In the genomic region with DNA sequence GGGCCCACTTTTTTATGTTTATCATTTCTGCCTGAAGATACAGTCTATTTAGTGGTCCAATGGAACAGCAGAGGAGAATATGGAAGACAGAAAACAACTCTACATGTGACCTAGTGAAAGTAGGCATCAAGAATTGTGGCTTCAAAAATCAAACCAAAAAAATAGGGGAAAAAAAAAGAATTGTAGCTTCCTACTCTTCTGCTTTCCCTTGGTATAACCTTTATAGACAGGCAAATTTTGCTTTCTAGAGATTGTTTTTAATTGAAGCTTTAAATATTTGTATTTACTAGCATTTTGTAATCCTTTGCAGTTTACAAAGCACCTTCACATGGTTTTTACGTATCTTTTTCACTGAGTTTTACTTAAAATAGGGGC, we compare ENCODE assay signal across 12 cellular contexts. TPM values are rescaled to one million over a fixed set of nuclear protein-coding genes. Genes with fewer than 3 reads are reported as not detected.
DNase-seq lines count a peak whose midpoint lies in the region; ATAC-seq and TF ChIP-seq lines count a peak whose summit lies in the region.
"Had no signal": no experiment of that assay in that cellular context is flagged by ENCODE, and none has a peak within 500 bp of the region (broad histone marks: within the 10 kb centered on the region; RNA-seq: fewer than 3 reads in every experiment).

No MANE protein-coding gene starts in this region.

- H3K4me1 ChIP-seq in mammary epithelial cell (ENCODE audit: insufficient read depth, low read length) (peaks cover 12% of the 10 kb centered on the region), lower lobe of right lung (peaks cover 71% of the 10 kb centered on the region), urinary bladder (ENCODE audit: insufficient read depth) (no peaks in the 10 kb centered on the region), mucosa of descending colon (ENCODE audit: low read depth) (peaks cover 10% of the 10 kb centered on the region)

- H3K4me2 ChIP-seq in mammary epithelial cell (ENCODE audit: insufficient read depth, low read depth, low read length), result no peak overlapping the region

- H3K9me3 Mint-ChIP-seq in MCF 10A (ENCODE audit: unreplicated experiment) (no peaks in the 10 kb centered on the region), glutamatergic neuron (ENCODE audit: unreplicated experiment) (no peaks in the 10 kb centered on the region)
- H3K9me3 Mint-ChIP-seq in activated CD4-positive, alpha-beta memory T cell treated with anti-CD3 and anti-CD28 coated beads, Interleukin-2, amount 10 ng/mL, durations not matched to agents 7 days and 5 days, result no peaks in the 10 kb centered on the region

- H3K4me3 ChIP-seq in mammary epithelial cell (replicated peaks in 1 of 3; ENCODE audit: insufficient read depth in 1 of 3, low read depth in 2 of 3, low read length in 3 of 3) (no peak overlapping the region), lower lobe of right lung (no peak overlapping the region), urinary bladder (ENCODE audit: low read depth, low read length) (no peak overlapping the region), mucosa of descending colon (no peak overlapping the region)
- H3K4me3 ChIP-seq: lung had no signal

- H2AFZ ChIP-seq in mammary epithelial cell (ENCODE audit: low read depth, low read length), result no peak overlapping the region

- H3K4me1 Mint-ChIP-seq in MCF 10A (ENCODE audit: insufficient read depth, unreplicated experiment), result peaks cover 22% of the 10 kb centered on the region
- peaks cover 69% of the 10 kb centered on the region for H3K4me1 Mint-ChIP-seq in activated CD4-positive, alpha-beta memory T cell treated with anti-CD3 and anti-CD28 coated beads, Interleukin-2, amount 10 ng/mL, durations not matched to agents 7 days and 5 days
- H3K4me1 Mint-ChIP-seq in glutamatergic neuron (ENCODE audit: low read depth, unreplicated experiment), result peaks cover 6% of the 10 kb centered on the region

- WGBS in mammary epithelial cell (ENCODE audit: low coverage, missing lambda C conversion rate), result 100% methylated on average over 1 of the region's 1 CpG
- WGBS in urinary bladder, result 74% methylated on average over 1 of the region's 1 CpG

- H4K20me1 ChIP-seq in mammary epithelial cell (ENCODE audit: insufficient read depth, low read length), result no peaks in the 10 kb centered on the region

- H3K36me3 ChIP-seq in mammary epithelial cell (ENCODE audit: insufficient read depth, low read length) (no peaks in the 10 kb centered on the region), lower lobe of right lung (peaks cover 3% of the 10 kb centered on the region), urinary bladder (ENCODE audit: insufficient read depth) (peaks cover 2% of the 10 kb centered on the region), mucosa of descending colon (ENCODE audit: low read depth) (no peaks in the 10 kb centered on the region)

- TF ChIP-seq CTCF in MCF 10A (IDR thresholded peaks at IDR 0.05; ENCODE audit: unreplicated experiment) (no peak), mammary epithelial cell (conservative IDR thresholded peaks at IDR 0.05 in 1 of 2, IDR thresholded peaks at IDR 0.05 in 1 of 2; ENCODE audit: extremely low read depth in 1 of 2, insufficient read depth in 1 of 2, low read depth in 1 of 2, low read length in 2 of 2) (no peak), lower lobe of right lung (IDR thresholded peaks at IDR 0.05) (no peak), mucosa of descending colon (IDR thresholded peaks at IDR 0.05) (no peak), glutamatergic neuron (IDR thresholded peaks at IDR 0.05; ENCODE audit: partially characterized antibody, unreplicated experiment) (no peak)

- H3K79me2 ChIP-seq in mammary epithelial cell (ENCODE audit: insufficient read depth, low read length), result peaks cover 4% of the 10 kb centered on the region

- ATAC-seq in lower lobe of right lung (no peak), mucosa of descending colon (no peak)

- CTCF ChIA-PET in MCF 10A (lab: Yijun Ruan, JAX), result interaction anchor here (0.6 to 3.6 kb wide), 4 partner anchors 18 to 154 kb away, joined by 3 to 27 read pairs (median 4); a partner anchor contains a TSS
- CTCF ChIA-PET in mammary epithelial cell (lab: Charles Lee; ENCODE audit: low non-redundant PET), result no interaction called here
- CTCF ChIA-PET in activated CD4-positive, alpha-beta memory T cell treated with anti-CD3 and anti-CD28 coated beads, Interleukin-2, amount 10 ng/mL, durations not matched to agents 7 days and 5 days (lab: Charles Lee), result interaction anchor here (1.0 to 8.6 kb wide), 9 partner anchors 14 to 159 kb away, joined by 3 to 102 read pairs (median 7); a partner anchor contains a TSS

- TSS peak; percentile 96 for BruUV-seq in MCF 10A (replicated peaks; lab: Mats Ljungman, UMichigan)
- BruUV-seq in mammary epithelial cell (replicated peaks; lab: Mats Ljungman, UMichigan), result no TSS peak

- intact Hi-C loops in MCF 10A (cut with micrococcal nuclease), result no loop called here
- intact Hi-C loops in mammary epithelial cell (cut with micrococcal nuclease), result no loop called here
- intact Hi-C loops in lower lobe of right lung (cut with DNase I), result no loop called here
- intact Hi-C loops in mucosa of descending colon (cut with DNase I, micrococcal nuclease), result no loop called here

- H3K27me3 ChIP-seq in mammary epithelial cell (ENCODE audit: insufficient read depth, low read length) (no peaks in the 10 kb centered on the region), lower lobe of right lung (ENCODE audit: low read depth) (no peaks in the 10 kb centered on the region)
- H3K27me3 ChIP-seq: heart right ventricle had no signal

- POLR2A ChIA-PET in MCF 10A (lab: Yijun Ruan, JAX), result interaction anchor here (0.8 to 9.0 kb wide), 9 partner anchors 8 to 112 kb away, joined by 3 to 190 read pairs (median 5); a partner anchor contains a TSS
- POLR2A ChIA-PET in activated CD4-positive, alpha-beta memory T cell treated with anti-CD3 and anti-CD28 coated beads, Interleukin-2, amount 10 ng/mL, durations not matched to agents 7 days and 5 days (lab: Charles Lee), result interaction anchor here (0.7 to 11.7 kb wide), 28 partner anchors 8 to 1624 kb away, joined by 3 to 318 read pairs (median 6); a partner anchor contains a TSS

- no peaks in the 10 kb centered on the region for H3K27me3 Mint-ChIP-seq in MCF 10A (ENCODE audit: insufficient read depth, unreplicated experiment)
- peaks cover 3% of the 10 kb centered on the region for H3K27me3 Mint-ChIP-seq in activated CD4-positive, alpha-beta memory T cell treated with anti-CD3 and anti-CD28 coated beads, Interleukin-2, amount 10 ng/mL, durations not matched to agents 7 days and 5 days
- no peaks in the 10 kb centered on the region for H3K27me3 Mint-ChIP-seq in glutamatergic neuron (ENCODE audit: unreplicated experiment)

- dilution Hi-C loops in mammary epithelial cell (cut with HindIII; ENCODE audit: low sequenced_read_pairs), result loop anchor here (5.0 kb wide), 1 partner anchor 69 kb away; no protein-coding TSS in a partner anchor

- H3K4me3 Mint-ChIP-seq in MCF 10A (ENCODE audit: unreplicated experiment) (no peak overlapping the region), glutamatergic neuron (ENCODE audit: unreplicated experiment) (no peak overlapping the region)
- H3K4me3 Mint-ChIP-seq in activated CD4-positive, alpha-beta memory T cell treated with anti-CD3 and anti-CD28 coated beads, Interleukin-2, amount 10 ng/mL, durations not matched to agents 7 days and 5 days, result peak overlapping the region; percentile 73

- no peak for DNase-seq in MCF 10A (ENCODE audit: unreplicated experiment)
- DNase-seq in mammary epithelial cell, result no peak
- no peak for DNase-seq in activated CD4-positive, alpha-beta memory T cell treated with anti-CD3 and anti-CD28 coated beads, Interleukin-2, amount 10 ng/mL, durations not matched to agents 7 days and 5 days
- DNase-seq in lower lobe of right lung, result no peak
- DNase-seq in NCI-H187 (lab: John Stamatoyannopoulos, UW), result no peak
- DNase-seq in mucosa of descending colon, result no peak
- no peak for DNase-seq in glutamatergic neuron
- DNase-seq: heart right ventricle, NCI-H1417 treated with DMSO at 0.1 percent for 48 hours had no signal

- H3K27ac ChIP-seq in mammary epithelial cell (ENCODE audit: insufficient read depth, low read depth, low read length), result no peak overlapping the region
- peak overlapping the region; percentile 82 for H3K27ac ChIP-seq in lower lobe of right lung
- H3K27ac ChIP-seq in urinary bladder (ENCODE audit: low read depth), result peak overlapping the region; percentile 50

- in situ Hi-C loops in mammary epithelial cell (cut with MboI; ENCODE audit: low sequenced_read_pairs in 2 of 2), result no loop called here

- H3K27ac Mint-ChIP-seq in MCF 10A (ENCODE audit: low read depth, unreplicated experiment), result peak overlapping the region; percentile 84
- H3K27ac Mint-ChIP-seq in activated CD4-positive, alpha-beta memory T cell treated with anti-CD3 and anti-CD28 coated beads, Interleukin-2, amount 10 ng/mL, durations not matched to agents 7 days and 5 days, result peak overlapping the region; percentile 81
- H3K27ac Mint-ChIP-seq in glutamatergic neuron (ENCODE audit: unreplicated experiment), result no peak overlapping the region

- H3K9me3 ChIP-seq in mammary epithelial cell (replicated peaks; ENCODE audit: insufficient read depth, low read length), result no peaks in the 10 kb centered on the region
- no peaks in the 10 kb centered on the region for H3K9me3 ChIP-seq in lower lobe of right lung
- H3K9me3 ChIP-seq in mucosa of descending colon, result no peaks in the 10 kb centered on the region
- H3K9me3 ChIP-seq: heart right ventricle had no signal

- no peak overlapping the region for H3K9ac ChIP-seq in mammary epithelial cell (ENCODE audit: insufficient read depth, low read length)

- H3K36me3 Mint-ChIP-seq in MCF 10A (ENCODE audit: insufficient read depth, unreplicated experiment), result no peaks in the 10 kb centered on the region
- peaks cover 45% of the 10 kb centered on the region for H3K36me3 Mint-ChIP-seq in activated CD4-positive, alpha-beta memory T cell treated with anti-CD3 and anti-CD28 coated beads, Interleukin-2, amount 10 ng/mL, durations not matched to agents 7 days and 5 days (ENCODE audit: low read depth)
- H3K36me3 Mint-ChIP-seq in glutamatergic neuron (ENCODE audit: unreplicated experiment), result no peaks in the 10 kb centered on the region

RNA-seq across cellular contexts. Expression of a gene that starts 14.3 kb away (rescaled TPM):
- total RNA-seq in MCF 10A (2022) (10.8 and 10.9 TPM in 2 replicates), mammary epithelial cell (1 to 10 TPM; 4.2 to 4.8 TPM), lower lobe of right lung (11.8 TPM), urinary bladder (18.6 TPM), mucosa of descending colon (10 to 100 TPM; 12.9 to 17.0 (median 15.0) TPM), glutamatergic neuron (ENCODE audit: unreplicated experiment) (7.2 TPM)
- polyA plus RNA-seq in mammary epithelial cell (1.3 TPM), urinary bladder (4.4 TPM)
- not detected for polyA minus RNA-seq in mammary epithelial cell
- 10 to 100 TPM; 21.3 to 22.7 TPM for total RNA-seq in activated CD4-positive, alpha-beta memory T cell treated with anti-CD3 and anti-CD28 coated beads, Interleukin-2, amount 10 ng/mL, durations not matched to agents 7 days and 5 days

RNA-seq across cellular contexts. Expression of a gene that starts 32.9 kb away (rescaled TPM):
- total RNA-seq in MCF 10A (2022) (not detected in 2 replicates), mammary epithelial cell (not detected), lower lobe of right lung (3.8 TPM), urinary bladder (1.6 TPM), mucosa of descending colon (1 to 10 TPM in 2 of 3 donors, under 1 TPM in 1; 0.78 to 1.5 (median 1.5) TPM), glutamatergic neuron (ENCODE audit: unreplicated experiment) (0.25 TPM)
- polyA plus RNA-seq in mammary epithelial cell (not detected), urinary bladder (7.4 TPM)
- polyA minus RNA-seq in mammary epithelial cell, result not detected
- not detected for total RNA-seq in activated CD4-positive, alpha-beta memory T cell treated with anti-CD3 and anti-CD28 coated beads, Interleukin-2, amount 10 ng/mL, durations not matched to agents 7 days and 5 days

RNA-seq across cellular contexts. Expression of a gene that starts 42.8 kb away (rescaled TPM):
- total RNA-seq in MCF 10A (2022) (not detected in 2 replicates), mammary epithelial cell (not detected), lower lobe of right lung (not detected), urinary bladder (not detected), mucosa of descending colon (not detected), glutamatergic neuron (ENCODE audit: unreplicated experiment) (not detected)
- polyA plus RNA-seq in mammary epithelial cell (not detected), urinary bladder (not detected)
- not detected for polyA minus RNA-seq in mammary epithelial cell
- not detected for total RNA-seq in activated CD4-positive, alpha-beta memory T cell treated with anti-CD3 and anti-CD28 coated beads, Interleukin-2, amount 10 ng/mL, durations not matched to agents 7 days and 5 days
- total RNA-seq: heart right ventricle, lung, temporal lobe had no signal
- polyA plus RNA-seq: heart right ventricle, lung had no signal

RNA-seq across cellular contexts. Expression of a gene that starts 43.8 kb away (rescaled TPM):
- 61.5 and 82.6 TPM in 2 replicates for total RNA-seq in MCF 10A (2022)
- 10 to 100 TPM; 31.5 to 41.5 TPM for total RNA-seq in mammary epithelial cell
- 61.2 TPM for polyA plus RNA-seq in mammary epithelial cell
- polyA minus RNA-seq in mammary epithelial cell, result 20.1 TPM
- total RNA-seq in activated CD4-positive, alpha-beta memory T cell treated with anti-CD3 and anti-CD28 coated beads, Interleukin-2, amount 10 ng/mL, durations not matched to agents 7 days and 5 days, result 10 to 100 TPM; 20.3 to 22.9 TPM
- 18.0 TPM for total RNA-seq in lower lobe of right lung
- total RNA-seq in urinary bladder, result 6.8 TPM
- 60.4 TPM for polyA plus RNA-seq in urinary bladder
- 10 to 100 TPM; 14.8 to 21.4 (median 17.9) TPM for total RNA-seq in mucosa of descending colon
- total RNA-seq in glutamatergic neuron (ENCODE audit: unreplicated experiment), result 35.9 TPM

RNA-seq across cellular contexts. Expression of a gene that starts 45.7 kb away (rescaled TPM):
- total RNA-seq in MCF 10A (2022) (not detected in 2 replicates), mammary epithelial cell (under 1 TPM in 1 of 2 donors, not detected in 1; 0.50 TPM), lower lobe of right lung (not detected), urinary bladder (not detected), mucosa of descending colon (not detected), glutamatergic neuron (ENCODE audit: unreplicated experiment) (4.2 TPM)
- polyA plus RNA-seq in mammary epithelial cell (not detected), urinary bladder (0.18 TPM)
- not detected for polyA minus RNA-seq in mammary epithelial cell
- not detected for total RNA-seq in activated CD4-positive, alpha-beta memory T cell treated with anti-CD3 and anti-CD28 coated beads, Interleukin-2, amount 10 ng/mL, durations not matched to agents 7 days and 5 days
- total RNA-seq: heart right ventricle, lung, temporal lobe had no signal
